Comparison of ENCODE assay signal across 8 cellular contexts in genomic region chr12:66188584-66189475, GRCh38. TPM values are rescaled to one million over a fixed set of nuclear protein-coding genes. Genes with fewer than 3 reads are reported as not detected.
A peak's percentile ranks its signal among the peaks of the same experiment; 100 is the strongest.
DNase-seq lines count a peak whose midpoint lies in the region; ATAC-seq and TF ChIP-seq lines count a peak whose summit lies in the region.

A gene with protein sequence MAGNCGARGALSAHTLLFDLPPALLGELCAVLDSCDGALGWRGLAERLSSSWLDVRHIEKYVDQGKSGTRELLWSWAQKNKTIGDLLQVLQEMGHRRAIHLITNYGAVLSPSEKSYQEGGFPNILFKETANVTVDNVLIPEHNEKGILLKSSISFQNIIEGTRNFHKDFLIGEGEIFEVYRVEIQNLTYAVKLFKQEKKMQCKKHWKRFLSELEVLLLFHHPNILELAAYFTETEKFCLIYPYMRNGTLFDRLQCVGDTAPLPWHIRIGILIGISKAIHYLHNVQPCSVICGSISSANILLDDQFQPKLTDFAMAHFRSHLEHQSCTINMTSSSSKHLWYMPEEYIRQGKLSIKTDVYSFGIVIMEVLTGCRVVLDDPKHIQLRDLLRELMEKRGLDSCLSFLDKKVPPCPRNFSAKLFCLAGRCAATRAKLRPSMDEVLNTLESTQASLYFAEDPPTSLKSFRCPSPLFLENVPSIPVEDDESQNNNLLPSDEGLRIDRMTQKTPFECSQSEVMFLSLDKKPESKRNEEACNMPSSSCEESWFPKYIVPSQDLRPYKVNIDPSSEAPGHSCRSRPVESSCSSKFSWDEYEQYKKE (plus strand): TSS chr12:66189214. CDS start chr12:66189300, 86 bp downstream.

- TF ChIP-seq CTCF in esophagus muscularis mucosa (IDR thresholded peaks at IDR 0.05) (no peak), thoracic aorta (IDR thresholded peaks at IDR 0.05) (no peak)

- H3K27ac ChIP-seq in esophagus muscularis mucosa (replicated peaks in 1 of 4), result peak within 1 kb of the TSS; percentile 75 to 89 (median 78)
- peak within 1 kb of the TSS; percentile 85 for H3K27ac ChIP-seq in muscle layer of duodenum (ENCODE audit: low read length)
- H3K27ac ChIP-seq in thoracic aorta, result peak within 1 kb of the TSS; percentile 76 to 80

- H3K9me3 ChIP-seq in esophagus muscularis mucosa (no peaks in the 10 kb centered on the region), muscle layer of duodenum (ENCODE audit: control insufficient read depth in 1 of 2, low read length in 2 of 2) (no peaks in the 10 kb centered on the region), thoracic aorta (no peaks in the 10 kb centered on the region)

- TF ChIP-seq POLR2A in esophagus muscularis mucosa (IDR thresholded peaks at IDR 0.05; ENCODE audit: low read depth), result peak; percentile 78

- peak; percentile 86 for TF ChIP-seq EP300 in esophagus muscularis mucosa (IDR thresholded peaks at IDR 0.05)

- DNase-seq in GF-D8 (lab: John Stamatoyannopoulos, UW), result peak; percentile 68
- DNase-seq in HuH-7 (ENCODE audit: low spot score), result peak; percentile 55
- peak; percentile 53 for DNase-seq in activated CD8-positive, alpha-beta T cell treated with anti-CD3 and anti-CD28 coated beads, Interleukin-2, amount 10 ng/mL, durations not matched to agents 7 days and 5 days
- DNase-seq in esophagus muscularis mucosa (ENCODE audit: extremely low spot score), result peak; percentile 96
- peak; percentile 40 for DNase-seq in thoracic aorta (ENCODE audit: low spot score)
- DNase-seq in inferior parietal cortex (ENCODE audit: extremely low spot score), result no peak

- peaks cover 45% of the 10 kb centered on the region for H3K27me3 Mint-ChIP-seq in activated CD8-positive, alpha-beta T cell treated with anti-CD3 and anti-CD28 coated beads, Interleukin-2, amount 10 ng/mL, durations not matched to agents 7 days and 5 days (ENCODE audit: low read depth)

- peaks cover 4% of the 10 kb centered on the region for H3K4me1 Mint-ChIP-seq in activated CD8-positive, alpha-beta T cell treated with anti-CD3 and anti-CD28 coated beads, Interleukin-2, amount 10 ng/mL, durations not matched to agents 7 days and 5 days (ENCODE audit: low read depth)

- H3K27me3 ChIP-seq in esophagus muscularis mucosa (peaks cover 0 to 30% (median 0%) of the 10 kb centered on the region in 4 donors), muscle layer of duodenum (ENCODE audit: low read depth, low read length) (no peaks in the 10 kb centered on the region), thoracic aorta (replicated peaks; ENCODE audit: insufficient read depth) (no peaks in the 10 kb centered on the region)

- ATAC-seq in GM21423 (IDR thresholded peaks at IDR 0.05; ENCODE audit: unreplicated experiment) (peak; percentile 57), thoracic aorta (ENCODE audit: insufficient number of reproducible peaks, low FRiP score, low read depth) (peak; percentile 81)
- ATAC-seq in activated CD8-positive, alpha-beta T cell treated with anti-CD3 and anti-CD28 coated beads, Interleukin-2, amount 10 ng/mL, durations not matched to agents 7 days and 5 days, result peak; percentile 90

- POLR2A ChIA-PET in activated CD8-positive, alpha-beta T cell treated with anti-CD3 and anti-CD28 coated beads, Interleukin-2, amount 10 ng/mL, durations not matched to agents 7 days and 5 days (lab: Charles Lee), result no interaction called here

- H3K4me3 ChIP-seq in esophagus muscularis mucosa (peak within 1 kb of the TSS; percentile 56 to 71 (median 58)), muscle layer of duodenum (ENCODE audit: low read depth in 1 of 2, low read length in 2 of 2) (peak within 1 kb of the TSS; percentile 67 to 69), thoracic aorta (peak within 1 kb of the TSS; percentile 73)

- H3K36me3 Mint-ChIP-seq in activated CD8-positive, alpha-beta T cell treated with anti-CD3 and anti-CD28 coated beads, Interleukin-2, amount 10 ng/mL, durations not matched to agents 7 days and 5 days (ENCODE audit: low read depth), result peaks cover 4% of the 10 kb centered on the region

- peaks cover 6 to 15% (median 13%) of the 10 kb centered on the region in 4 donors for H3K4me1 ChIP-seq in esophagus muscularis mucosa
- H3K4me1 ChIP-seq in muscle layer of duodenum (ENCODE audit: control insufficient read depth in 1 of 2, insufficient read depth in 2 of 2, low read length in 2 of 2), result peaks cover 0 to 3% of the 10 kb centered on the region in 2 donors
- peaks cover 0 to 9% of the 10 kb centered on the region in 2 donors for H3K4me1 ChIP-seq in thoracic aorta (ENCODE audit: control insufficient read depth in 1 of 2, low read depth in 2 of 2)

- H3K9me3 Mint-ChIP-seq in activated CD8-positive, alpha-beta T cell treated with anti-CD3 and anti-CD28 coated beads, Interleukin-2, amount 10 ng/mL, durations not matched to agents 7 days and 5 days (ENCODE audit: insufficient read depth), result no peaks in the 10 kb centered on the region

- H3K4me3 Mint-ChIP-seq in activated CD8-positive, alpha-beta T cell treated with anti-CD3 and anti-CD28 coated beads, Interleukin-2, amount 10 ng/mL, durations not matched to agents 7 days and 5 days, result peak within 1 kb of the TSS; percentile 42

- no peak within 1 kb of the TSS for H3K27ac Mint-ChIP-seq in activated CD8-positive, alpha-beta T cell treated with anti-CD3 and anti-CD28 coated beads, Interleukin-2, amount 10 ng/mL, durations not matched to agents 7 days and 5 days

- intact Hi-C loops in esophagus muscularis mucosa (cut with DNase I), result no loop called here

- H3K36me3 ChIP-seq in esophagus muscularis mucosa (no peaks in the 10 kb centered on the region), muscle layer of duodenum (ENCODE audit: control insufficient read depth in 1 of 2, insufficient read depth in 2 of 2, low read length in 2 of 2) (no peaks in the 10 kb centered on the region), thoracic aorta (no peaks in the 10 kb centered on the region)

- 53% methylated on average over 27 of the region's 78 CpGs for WGBS in esophagus muscularis mucosa

- CTCF ChIA-PET in activated CD8-positive, alpha-beta T cell treated with anti-CD3 and anti-CD28 coated beads, Interleukin-2, amount 10 ng/mL, durations not matched to agents 7 days and 5 days (lab: Charles Lee), result interaction anchor here (0.6 to 1.4 kb wide), 2 partner anchors 19 to 28 kb away, joined by 3 read pairs; partner anchors contain the start of gene TMBIM4

RNA-seq across cellular contexts. Expression of the gene that starts here (rescaled TPM):
- under 1 TPM; 0.05 to 0.40 TPM for total RNA-seq in activated CD8-positive, alpha-beta T cell treated with anti-CD3 and anti-CD28 coated beads, Interleukin-2, amount 10 ng/mL, durations not matched to agents 7 days and 5 days
- 10 to 100 TPM; 12.2 to 21.5 (median 13.6) TPM for total RNA-seq in esophagus muscularis mucosa
- total RNA-seq in thoracic aorta, result 10 to 100 TPM; 29.8 to 67.9 TPM

Comparison
In these comparisons a context has a peak if more than half of its experiments do, and no peak if none do; other contexts are left out.
1. RNA of the gene that starts here (total RNA-seq): 29.8 to 67.9 TPM in thoracic aorta and 12.2 to 21.5 TPM in esophagus muscularis mucosa; 0.05 to 0.40 TPM in activated CD8-positive, alpha-beta T cell treated with anti-CD3 and anti-CD28 coated beads, Interleukin-2, amount 10 ng/mL, durations not matched to agents 7 days and 5 days; every median in the first group is over 4 times any median in the second.
2. Peak in DNase-seq and ATAC-seq in activated CD8-positive, alpha-beta T cell treated with anti-CD3 and anti-CD28 coated beads, Interleukin-2, amount 10 ng/mL, durations not matched to agents 7 days and 5 days; RNA of the gene not detected or under 1 TPM.
3. Peak in every context shown above with its lines, with median percentiles within 50 percentile points of each other: ATAC-seq, H3K27ac ChIP-seq and H3K4me3 ChIP-seq.